ENCODE assay signal across 1 cellular context in genomic region chr10:124756156-124756555, GRCh38.
TF ChIP-seq lines count a peak whose summit lies in the region.

No MANE protein-coding gene starts in this region.

TF ChIP-seq in GM23338, 12 proteins besides CTCF, POLR2A, EP300 and RAD21 (continued from another document):
- no peak for TF ChIP-seq REST (IDR thresholded peaks at IDR 0.05; ENCODE audit: unreplicated experiment)
- TF ChIP-seq CREB1 (CRISPR knock-in tag; IDR thresholded peaks at IDR 0.05; ENCODE audit: low read depth) = no peak
- TF ChIP-seq EZH2phosphoT487 (IDR thresholded peaks at IDR 0.05; ENCODE audit: unreplicated experiment) = no peak
- no peak for TF ChIP-seq NANOG (IDR thresholded peaks at IDR 0.05; ENCODE audit: borderline replicate concordance)
- no peak for TF ChIP-seq EZH2 (IDR thresholded peaks at IDR 0.05; ENCODE audit: low read depth, unreplicated experiment)
- no peak for TF ChIP-seq ZNF114 (CRISPR knock-in tag; IDR thresholded peaks at IDR 0.05)
- TF ChIP-seq JUNB (IDR thresholded peaks at IDR 0.05; ENCODE audit: unreplicated experiment) = no peak
- TF ChIP-seq, protein P1, sequence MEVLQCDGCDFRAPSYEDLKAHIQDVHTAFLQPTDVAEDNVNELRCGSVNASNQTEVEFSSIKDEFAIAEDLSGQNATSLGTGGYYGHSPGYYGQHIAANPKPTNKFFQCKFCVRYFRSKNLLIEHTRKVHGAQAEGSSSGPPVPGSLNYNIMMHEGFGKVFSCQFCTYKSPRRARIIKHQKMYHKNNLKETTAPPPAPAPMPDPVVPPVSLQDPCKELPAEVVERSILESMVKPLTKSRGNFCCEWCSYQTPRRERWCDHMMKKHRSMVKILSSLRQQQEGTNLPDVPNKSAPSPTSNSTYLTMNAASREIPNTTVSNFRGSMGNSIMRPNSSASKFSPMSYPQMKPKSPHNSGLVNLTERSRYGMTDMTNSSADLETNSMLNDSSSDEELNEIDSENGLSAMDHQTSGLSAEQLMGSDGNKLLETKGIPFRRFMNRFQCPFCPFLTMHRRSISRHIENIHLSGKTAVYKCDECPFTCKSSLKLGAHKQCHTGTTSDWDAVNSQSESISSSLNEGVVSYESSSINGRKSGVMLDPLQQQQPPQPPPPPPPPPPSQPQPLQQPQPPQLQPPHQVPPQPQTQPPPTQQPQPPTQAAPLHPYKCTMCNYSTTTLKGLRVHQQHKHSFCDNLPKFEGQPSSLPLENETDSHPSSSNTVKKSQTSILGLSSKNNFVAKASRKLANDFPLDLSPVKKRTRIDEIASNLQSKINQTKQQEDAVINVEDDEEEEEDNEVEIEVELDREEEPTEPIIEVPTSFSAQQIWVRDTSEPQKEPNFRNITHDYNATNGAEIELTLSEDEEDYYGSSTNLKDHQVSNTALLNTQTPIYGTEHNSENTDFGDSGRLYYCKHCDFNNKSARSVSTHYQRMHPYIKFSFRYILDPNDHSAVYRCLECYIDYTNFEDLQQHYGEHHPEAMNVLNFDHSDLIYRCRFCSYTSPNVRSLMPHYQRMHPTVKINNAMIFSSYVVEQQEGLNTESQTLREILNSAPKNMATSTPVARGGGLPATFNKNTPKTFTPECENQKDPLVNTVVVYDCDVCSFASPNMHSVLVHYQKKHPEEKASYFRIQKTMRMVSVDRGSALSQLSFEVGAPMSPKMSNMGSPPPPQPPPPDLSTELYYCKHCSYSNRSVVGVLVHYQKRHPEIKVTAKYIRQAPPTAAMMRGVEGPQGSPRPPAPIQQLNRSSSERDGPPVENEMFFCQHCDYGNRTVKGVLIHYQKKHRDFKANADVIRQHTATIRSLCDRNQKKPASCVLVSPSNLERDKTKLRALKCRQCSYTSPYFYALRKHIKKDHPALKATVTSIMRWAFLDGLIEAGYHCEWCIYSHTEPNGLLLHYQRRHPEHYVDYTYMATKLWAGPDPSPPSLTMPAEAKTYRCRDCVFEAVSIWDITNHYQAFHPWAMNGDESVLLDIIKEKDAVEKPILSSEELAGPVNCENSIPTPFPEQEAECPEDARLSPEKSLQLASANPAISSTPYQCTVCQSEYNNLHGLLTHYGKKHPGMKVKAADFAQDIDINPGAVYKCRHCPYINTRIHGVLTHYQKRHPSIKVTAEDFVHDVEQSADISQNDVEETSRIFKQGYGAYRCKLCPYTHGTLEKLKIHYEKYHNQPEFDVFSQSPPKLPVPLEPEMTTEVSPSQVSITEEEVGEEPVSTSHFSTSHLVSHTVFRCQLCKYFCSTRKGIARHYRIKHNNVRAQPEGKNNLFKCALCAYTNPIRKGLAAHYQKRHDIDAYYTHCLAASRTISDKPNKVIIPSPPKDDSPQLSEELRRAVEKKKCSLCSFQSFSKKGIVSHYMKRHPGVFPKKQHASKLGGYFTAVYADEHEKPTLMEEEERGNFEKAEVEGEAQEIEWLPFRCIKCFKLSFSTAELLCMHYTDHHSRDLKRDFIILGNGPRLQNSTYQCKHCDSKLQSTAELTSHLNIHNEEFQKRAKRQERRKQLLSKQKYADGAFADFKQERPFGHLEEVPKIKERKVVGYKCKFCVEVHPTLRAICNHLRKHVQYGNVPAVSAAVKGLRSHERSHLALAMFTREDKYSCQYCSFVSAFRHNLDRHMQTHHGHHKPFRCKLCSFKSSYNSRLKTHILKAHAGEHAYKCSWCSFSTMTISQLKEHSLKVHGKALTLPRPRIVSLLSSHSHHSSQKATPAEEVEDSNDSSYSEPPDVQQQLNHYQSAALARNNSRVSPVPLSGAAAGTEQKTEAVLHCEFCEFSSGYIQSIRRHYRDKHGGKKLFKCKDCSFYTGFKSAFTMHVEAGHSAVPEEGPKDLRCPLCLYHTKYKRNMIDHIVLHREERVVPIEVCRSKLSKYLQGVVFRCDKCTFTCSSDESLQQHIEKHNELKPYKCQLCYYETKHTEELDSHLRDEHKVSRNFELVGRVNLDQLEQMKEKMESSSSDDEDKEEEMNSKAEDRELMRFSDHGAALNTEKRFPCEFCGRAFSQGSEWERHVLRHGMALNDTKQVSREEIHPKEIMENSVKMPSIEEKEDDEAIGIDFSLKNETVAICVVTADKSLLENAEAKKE (CRISPR knock-in tag; IDR thresholded peaks at IDR 0.05) = no peak
- TF ChIP-seq ZNF331 (CRISPR knock-in tag; IDR thresholded peaks at IDR 0.05; ENCODE audit: low read depth) = no peak
